8 cellular contexts compared by ENCODE assay signal in the genomic region with DNA sequence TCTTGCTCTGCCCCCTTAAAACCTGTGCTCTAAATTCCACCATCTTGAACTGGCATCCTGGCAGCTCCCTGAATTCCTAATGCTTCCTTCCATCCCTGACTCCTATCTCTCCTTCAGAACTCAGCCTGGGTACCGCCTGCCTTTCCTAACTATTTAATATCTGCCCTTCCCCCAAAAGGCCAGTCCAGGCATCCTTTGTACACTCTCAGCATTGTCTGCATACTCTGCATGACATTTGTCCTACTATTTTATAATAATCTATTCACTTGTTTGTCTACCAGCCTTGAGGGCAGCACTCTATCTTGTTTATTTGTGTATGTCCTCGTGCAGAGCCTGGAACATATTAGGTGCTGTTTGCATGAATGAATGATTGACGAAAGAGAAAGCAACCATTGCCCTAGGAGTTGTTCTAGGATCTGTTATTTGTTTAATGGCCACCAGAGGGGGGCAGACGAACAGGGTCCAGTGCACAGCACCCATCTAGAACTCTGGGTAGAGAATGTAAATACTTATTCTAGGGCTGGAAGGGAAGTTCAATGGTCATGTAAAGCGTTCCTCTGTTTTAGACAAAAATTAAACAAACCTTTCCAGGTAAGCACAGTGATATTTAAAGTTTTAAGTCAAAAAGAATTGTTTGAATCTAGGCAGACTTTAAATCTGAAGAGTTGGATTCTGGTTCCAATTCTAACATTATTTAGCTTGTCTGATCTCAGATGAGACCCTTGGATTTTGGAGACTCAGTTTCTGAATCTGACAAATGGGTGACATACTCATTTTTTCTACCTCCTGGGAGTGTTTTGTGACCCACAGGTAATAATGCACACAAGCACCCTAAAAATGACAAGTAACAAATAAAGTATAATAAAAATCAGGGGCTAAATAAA.
A peak's percentile ranks its signal among the peaks of the same experiment; 100 is the strongest.
DNase-seq lines count a peak whose midpoint lies in the region; ATAC-seq and TF ChIP-seq lines count a peak whose summit lies in the region.

No MANE protein-coding gene starts in this region.

- intact Hi-C loops in Right ventricle myocardium superior (cut with DNase I): loop anchor here (5.0 to 10.0 kb wide), 2 partner anchors 231 to 506 kb away; no protein-coding TSS in a partner anchor

- peaks cover 5% of the 10 kb centered on the region for H3K4me1 Mint-ChIP-seq in activated naive CD4-positive, alpha-beta T cell treated with anti-CD3 and anti-CD28 coated beads, Interleukin-2, amount 50 U/mL, for 24 hours

- no peaks in the 10 kb centered on the region for H3K9me3 Mint-ChIP-seq in activated naive CD4-positive, alpha-beta T cell treated with anti-CD3 and anti-CD28 coated beads, Interleukin-2, amount 50 U/mL, for 24 hours

- peaks cover 3% of the 10 kb centered on the region for H3K27me3 Mint-ChIP-seq in activated naive CD4-positive, alpha-beta T cell treated with anti-CD3 and anti-CD28 coated beads, Interleukin-2, amount 50 U/mL, for 24 hours

- peak overlapping the region; percentile 24 for H3K4me3 Mint-ChIP-seq in activated naive CD4-positive, alpha-beta T cell treated with anti-CD3 and anti-CD28 coated beads, Interleukin-2, amount 50 U/mL, for 24 hours

- peak; percentile 62 for TF ChIP-seq CTCF in GM20000 (IDR thresholded peaks at IDR 0.05; ENCODE audit: extremely low read depth, missing control alignments)

- H3K36me3 Mint-ChIP-seq in activated naive CD4-positive, alpha-beta T cell treated with anti-CD3 and anti-CD28 coated beads, Interleukin-2, amount 50 U/mL, for 24 hours: no peaks in the 10 kb centered on the region

- DNase-seq in ELR (ENCODE audit: low read depth): peak; percentile 84
- peak; percentile 75 for DNase-seq in GM20000 (ENCODE audit: low spot score)
- peak; percentile 85 for DNase-seq in OCI-M1 (lab: John Stamatoyannopoulos, UW)
- DNase-seq in Right ventricle myocardium superior: no peak
- peak; percentile 84 for DNase-seq in putamen (ENCODE audit: low spot score)
- DNase-seq in NCI-H128 (lab: John Stamatoyannopoulos, UW; ENCODE audit: unreplicated experiment): no peak

- H3K27ac Mint-ChIP-seq in activated naive CD4-positive, alpha-beta T cell treated with anti-CD3 and anti-CD28 coated beads, Interleukin-2, amount 50 U/mL, for 24 hours: no peak overlapping the region

- ATAC-seq in HG03521 (IDR thresholded peaks at IDR 0.05; ENCODE audit: unreplicated experiment): peak; percentile 92
- ATAC-seq in Right ventricle myocardium superior (ENCODE audit: poor library complexity): peak; percentile 92

Comparison
In these comparisons a context has a peak if more than half of its experiments do, and no peak if none do; other contexts are left out.
1. DNase-seq: peak in ELR (single experiment), GM20000 (single experiment), OCI-M1 (single experiment) and putamen (single experiment); none in Right ventricle myocardium superior (single experiment) and NCI-H128 (single experiment).